ENCODE assay signal across 1 cellular context in genomic region chr16:57485916-57486857, GRCh38.
TF ChIP-seq lines count a peak whose summit lies in the region.

DOK4 (minus strand) TSS chr16:57486493; CDS start chr16:57479507, 6,986 bp downstream.

TF ChIP-seq in HEK293, 187 proteins besides CTCF, POLR2A, EP300 and RAD21 (continued from another document):
- TF ChIP-seq PRDM4 (tag by site-specific recombination; IDR thresholded peaks at IDR 0.05): 0 out of 2 replicates have a peak, but pooled peaks have one; percentile 16
- peak; percentile 67 for TF ChIP-seq SP2 (tag by site-specific recombination; IDR thresholded peaks at IDR 0.05)
- TF ChIP-seq ZNF624 (tag by site-specific recombination; IDR thresholded peaks at IDR 0.05): no peak
- TF ChIP-seq GLIS2 (tag by site-specific recombination; IDR thresholded peaks at IDR 0.05): peak; percentile 85
- TF ChIP-seq ZNF239 (tag by site-specific recombination; IDR thresholded peaks at IDR 0.05): no peak
- no peak for TF ChIP-seq ZFP3 (tag by site-specific recombination; IDR thresholded peaks at IDR 0.05; ENCODE audit: low read depth)
- TF ChIP-seq ZBTB10 (tag by site-specific recombination; IDR thresholded peaks at IDR 0.05): peak; percentile 64; the same call in 1 of the 2 replicates
- no peak for TF ChIP-seq HIC1 (tag by site-specific recombination; IDR thresholded peaks at IDR 0.05)
- no peak for TF ChIP-seq ZNF48 (tag by site-specific recombination; IDR thresholded peaks at IDR 0.05)
- TF ChIP-seq ZNF2 (tag by site-specific recombination; IDR thresholded peaks at IDR 0.05): no peak
- TF ChIP-seq ZBTB20 (tag by site-specific recombination; IDR thresholded peaks at IDR 0.05): peak; percentile 90
- no peak for TF ChIP-seq ZNF16 (tag by site-specific recombination; IDR thresholded peaks at IDR 0.05; ENCODE audit: low read depth)
- TF ChIP-seq IKZF3 (tag by site-specific recombination; IDR thresholded peaks at IDR 0.05): peak; percentile 41; the same call in 1 of the 2 replicates
- TF ChIP-seq SP3 (tag by site-specific recombination; IDR thresholded peaks at IDR 0.05): peak; percentile 4; the same call in 1 of the 2 replicates
- TF ChIP-seq ZNF423 (tag by site-specific recombination; IDR thresholded peaks at IDR 0.05): 0 out of 2 replicates have a peak, but pooled peaks have one; percentile 34
- TF ChIP-seq ZNF398 (tag by site-specific recombination; IDR thresholded peaks at IDR 0.05): peak; percentile 60
- TF ChIP-seq ZNF202 (tag by site-specific recombination; IDR thresholded peaks at IDR 0.05; ENCODE audit: borderline replicate concordance): no peak
- TF ChIP-seq ZNF596 (tag by site-specific recombination; IDR thresholded peaks at IDR 0.05): peak; percentile 24; the same call in 1 of the 2 replicates
- no peak for TF ChIP-seq ZNF274 (IDR thresholded peaks at IDR 0.05; ENCODE audit: low read length)
- TF ChIP-seq ZNF274 (tag by site-specific recombination; IDR thresholded peaks at IDR 0.05; ENCODE audit: borderline replicate concordance): no peak
- no peak for TF ChIP-seq MZF1 (tag by site-specific recombination; IDR thresholded peaks at IDR 0.05; ENCODE audit: borderline replicate concordance)
- no peak for TF ChIP-seq REPIN1 (tag by site-specific recombination; IDR thresholded peaks at IDR 0.05; ENCODE audit: low read depth)
- peak; percentile 65 for TF ChIP-seq ZNF335 (tag by site-specific recombination; conservative IDR thresholded peaks at IDR 0.05)
- TF ChIP-seq KLF8 (tag by site-specific recombination; IDR thresholded peaks at IDR 0.05): peak; percentile 33; the same call in 1 of the 2 replicates
- no peak for TF ChIP-seq ZNF621 (tag by site-specific recombination; IDR thresholded peaks at IDR 0.05)
- TF ChIP-seq ZNF157 (tag by site-specific recombination; IDR thresholded peaks at IDR 0.05): 0 out of 2 replicates have a peak, but pooled peaks have one; percentile 43
- TF ChIP-seq BCL11A (tag by site-specific recombination; IDR thresholded peaks at IDR 0.05; ENCODE audit: low read depth): no peak
- TF ChIP-seq ZNF184 (tag by site-specific recombination; IDR thresholded peaks at IDR 0.05): no peak
- TF ChIP-seq ZNF24 (tag by site-specific recombination; IDR thresholded peaks at IDR 0.05): peak; percentile 98
- peak; percentile 55 for TF ChIP-seq EGR2 (tag by site-specific recombination; IDR thresholded peaks at IDR 0.05; ENCODE audit: low read depth)
- no peak for TF ChIP-seq OSR2 (tag by site-specific recombination; IDR thresholded peaks at IDR 0.05)
- TF ChIP-seq TRIM28 (IDR thresholded peaks at IDR 0.05; ENCODE audit: borderline replicate concordance, low read length): no peak
- peak; percentile 38; the same call in 1 of the 2 replicates for TF ChIP-seq KLF10 (tag by site-specific recombination; IDR thresholded peaks at IDR 0.05)
- peak; percentile 78 for TF ChIP-seq PATZ1 (tag by site-specific recombination; IDR thresholded peaks at IDR 0.05)
- TF ChIP-seq ZNF146 (tag by site-specific recombination; IDR thresholded peaks at IDR 0.05): no peak
- no peak for TF ChIP-seq ZNF302 (tag by site-specific recombination; IDR thresholded peaks at IDR 0.05; ENCODE audit: low read depth)
- peak; percentile 32 for TF ChIP-seq KLF9 (tag by site-specific recombination; IDR thresholded peaks at IDR 0.05; ENCODE audit: low read depth)
- TF ChIP-seq ZNF692 (tag by site-specific recombination; IDR thresholded peaks at IDR 0.05): peak; percentile 39; the same call in 1 of the 2 replicates
- peak; percentile 27; the same call in 1 of the 2 replicates for TF ChIP-seq KLF1 (tag by site-specific recombination; IDR thresholded peaks at IDR 0.05)
TF ChIP-seq in HEK293: peak in this region for 29.
